In genomic region chr15:47718474-47719440, GRCh38 we compare ENCODE assay signal across 9 cellular contexts. TPM values are rescaled to one million over a fixed set of nuclear protein-coding genes. Genes with fewer than 3 reads are reported as not detected.
DNase-seq lines count a peak whose midpoint lies in the region; ATAC-seq, FAIRE-seq and TF ChIP-seq lines count a peak whose summit lies in the region.
"Had no signal": no experiment of that assay in that cellular context is flagged by ENCODE, and none has a peak within 500 bp of the region (broad histone marks: within the 10 kb centered on the region; RNA-seq: fewer than 3 reads in every experiment).

No MANE protein-coding gene starts in this region.

- intact Hi-C loops in heart right ventricle (cut with DNase I) = loop anchor here in 9 of 10 donors (5.0 to 10.0 kb wide), 10 partner anchors 76 to 524 kb away; no protein-coding TSS in a partner anchor
- intact Hi-C loops in posterior vena cava (cut with DNase I) = no loop called here

- peaks cover 81% of the 10 kb centered on the region for H3K27me3 Mint-ChIP-seq in T-helper 17 cell

- 0 to 1% methylated on average over 46 to 51 of the region's 51 CpGs for WGBS in heart right ventricle, 2 donors

- peak overlapping the region; percentile 70 to 98 (median 88) for H3K4me3 ChIP-seq in heart right ventricle

- TF ChIP-seq POLR2A in GM12891 (IDR thresholded peaks at IDR 0.05; ENCODE audit: low read depth, low read length) = no peak

- H3K27ac Mint-ChIP-seq in T-helper 17 cell = no peak overlapping the region

- peaks cover 0 to 63% (median 24%) of the 10 kb centered on the region in 9 donors for H3K4me1 ChIP-seq in heart right ventricle

- H3K36me3 ChIP-seq in heart right ventricle = no peaks in the 10 kb centered on the region

- FAIRE-seq in GM12891 (lab: Jason Lieb, UNC) = no peak

- TF ChIP-seq CTCF in heart right ventricle (IDR thresholded peaks at IDR 0.05) = peak in 1 of 9 donors; percentile 2

- peak overlapping the region; percentile 73 to 94 (median 89) for H3K27ac ChIP-seq in heart right ventricle

- peaks cover 4% of the 10 kb centered on the region for H3K36me3 Mint-ChIP-seq in T-helper 17 cell (ENCODE audit: low read depth)

- no peaks in the 10 kb centered on the region for H3K4me1 Mint-ChIP-seq in T-helper 17 cell

- DNase-seq in Daoy (ENCODE audit: low read depth) (peak; percentile 7), T-helper 17 cell (no peak), heart right ventricle (peak; percentile 34), posterior vena cava (ENCODE audit: low spot score) (peak; percentile 80), SW480 (ENCODE audit: low spot score) (no peak), GM12891 (ENCODE audit: insufficient read length, low spot score) (no peak)
- DNase-seq: stimulated activated CD4-positive, alpha-beta T cell treated with anti-CD3 and anti-CD28 coated beads, Interleukin-4, amount 100 ng/mL, for 4 hours had no signal

- H3K9me3 ChIP-seq in T-helper 17 cell (ENCODE audit: control insufficient read depth, low read length, poor library complexity, severe bottlenecking) = no peaks in the 10 kb centered on the region
- H3K9me3 ChIP-seq in heart right ventricle = no peaks in the 10 kb centered on the region

- H3K4me3 Mint-ChIP-seq in T-helper 17 cell = peak overlapping the region; percentile 34

- ATAC-seq in T-helper 17 cell (no peak), heart right ventricle (peak in 7 of 8 donors; percentile 2 to 59 (median 40)), HG03520 (IDR thresholded peaks at IDR 0.05; ENCODE audit: unreplicated experiment) (no peak), GM19397 (IDR thresholded peaks at IDR 0.05; ENCODE audit: unreplicated experiment) (no peak)

- H3K27me3 ChIP-seq in heart right ventricle = peaks cover 0 to 59% (median 0%) of the 10 kb centered on the region in 7 donors

TF ChIP-seq in GM12891, 5 proteins besides CTCF, POLR2A, EP300 and RAD21:
- TF ChIP-seq POLR2AphosphoS5 (IDR thresholded peaks at IDR 0.05; ENCODE audit: low read depth, low read length) = no peak
- TF ChIP-seq POU2F2 (IDR thresholded peaks at IDR 0.05; ENCODE audit: low read depth, low read length) = no peak
- TF ChIP-seq SPI1 (IDR thresholded peaks at IDR 0.05; ENCODE audit: low read depth, low read length) = no peak
- no peak for TF ChIP-seq TAF1 (IDR thresholded peaks at IDR 0.05; ENCODE audit: low read depth, low read length)

RNA-seq across cellular contexts. Expression of gene SEMA6D, which starts 1.5 kb away (rescaled TPM):
- total RNA-seq in Daoy (2014; rRNA removed; shearing (Covaris generic)) = 0.12 and 0.40 TPM in 2 replicates
- total RNA-seq in T-helper 17 cell (not detected), heart right ventricle (10 to 100 TPM in 7 of 10 donors, 1 to 10 TPM in 3; 4.6 to 20.1 (median 12.9) TPM), posterior vena cava (1 to 10 TPM; 3.6 to 7.5 TPM)
- polyA plus RNA-seq in heart right ventricle = 1 to 10 TPM; 1.4 to 7.3 TPM
- polyA plus RNA-seq in GM12891 (2012; ENCODE audit: low read depth, missing spikeins) = 0.14 TPM

Comparison
In these comparisons a context has a peak if more than half of its experiments do, and no peak if none do; other contexts are left out.
1. DNase-seq: peak in Daoy (single experiment), heart right ventricle (2 of 2) and posterior vena cava (single experiment); none in T-helper 17 cell (0 of 3), SW480 (single experiment) and GM12891 (single experiment).
2. ATAC-seq: peak in heart right ventricle (7 of 8); none in T-helper 17 cell (single experiment), HG03520 (single experiment) and GM19397 (single experiment).
3. intact Hi-C loops: an anchor here in heart right ventricle (5.0 to 10.0 kb wide); none called in posterior vena cava.